ENCODE assay signal across 19 cellular contexts in the genomic region with DNA sequence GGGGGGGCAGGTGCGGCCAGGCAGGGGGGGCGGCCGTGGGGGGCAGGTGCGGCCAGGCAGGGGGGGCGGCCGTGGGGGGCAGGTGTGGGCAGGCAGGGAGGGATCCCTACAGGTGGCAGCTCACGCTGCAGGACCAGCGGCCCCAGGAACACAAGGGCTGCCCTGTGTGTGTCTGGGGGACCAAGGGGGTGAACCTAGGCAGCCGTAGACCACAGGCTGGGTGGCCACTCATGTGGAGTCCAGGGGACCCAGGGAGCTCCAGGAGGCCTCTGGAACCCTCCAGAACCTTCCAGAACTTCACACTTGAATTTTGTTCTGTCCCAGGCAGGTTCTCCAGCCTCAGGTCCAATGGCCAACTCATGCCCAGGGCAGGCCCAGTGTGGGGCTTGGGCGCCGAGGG.
"Had no signal": no experiment of that assay in that cellular context is flagged by ENCODE, and none has a peak within 500 bp of the region (broad histone marks: within the 10 kb centered on the region; RNA-seq: fewer than 3 reads in every experiment).

No MANE protein-coding gene starts in this region.

- H3K9me3 Mint-ChIP-seq: natural killer cell; stimulated activated naive B cell treated with anti-CD40 and anti-IgM and Interleukin-4, amounts not matched to agents 10 μg/mL and 1 μg/mL and 100 μg/mL, for 72 hours; stimulated activated naive CD8-positive, alpha-beta T cell treated with anti-CD3 and anti-CD28 coated beads, Interleukin-15, Interleukin-2, amounts not matched to agents 100 ng/mL and 50 ng/mL, for 24 hours had no signal

- DNase-seq: dorsolateral prefrontal cortex; effector CD4-positive, alpha-beta T cell; hypothalamus; left ventricle myocardium superior; lower lobe of right lung; natural killer cell; stimulated activated CD4-positive, alpha-beta T cell treated with anti-CD3 and anti-CD28 coated beads, Interleukin-15, amount 100 ng/mL, for 24 hours; stimulated activated CD4-positive, alpha-beta T cell treated with anti-CD3 and anti-CD28 coated beads, Interleukin-2, amount 100 ng/mL, for 48 hours; stimulated activated naive B cell treated with anti-CD40 and anti-IgM and Interleukin-4, amounts not matched to agents 10 μg/mL and 1 μg/mL and 100 μg/mL, for 72 hours had no signal

- H3K4me3 ChIP-seq: dorsolateral prefrontal cortex, lower lobe of right lung, right lobe of liver, thoracic aorta, tibial nerve, vagina had no signal

- H3K36me3 ChIP-seq: lower lobe of right lung, neutrophil, right lobe of liver, thoracic aorta, tibial nerve, vagina had no signal

- H3K79me2 ChIP-seq: parathyroid adenoma had no signal

- H3K36me3 Mint-ChIP-seq: natural killer cell; stimulated activated naive B cell treated with anti-CD40 and anti-IgM and Interleukin-4, amounts not matched to agents 10 μg/mL and 1 μg/mL and 100 μg/mL, for 72 hours had no signal

- H2AFZ ChIP-seq: parathyroid adenoma had no signal

- H3K4me3 Mint-ChIP-seq: natural killer cell; stimulated activated naive B cell treated with anti-CD40 and anti-IgM and Interleukin-4, amounts not matched to agents 10 μg/mL and 1 μg/mL and 100 μg/mL, for 72 hours; stimulated activated naive CD8-positive, alpha-beta T cell treated with anti-CD3 and anti-CD28 coated beads, Interleukin-15, Interleukin-2, amounts not matched to agents 100 ng/mL and 50 ng/mL, for 24 hours had no signal

- H3K27me3 ChIP-seq: dorsolateral prefrontal cortex, neutrophil, right lobe of liver, tibial nerve, vagina had no signal

- H3K27ac ChIP-seq: dorsolateral prefrontal cortex, lower lobe of right lung, neutrophil, parathyroid adenoma, right lobe of liver, thoracic aorta, tibial nerve, vagina had no signal

- H3K27ac Mint-ChIP-seq: natural killer cell; stimulated activated naive B cell treated with anti-CD40 and anti-IgM and Interleukin-4, amounts not matched to agents 10 μg/mL and 1 μg/mL and 100 μg/mL, for 72 hours; stimulated activated naive CD8-positive, alpha-beta T cell treated with anti-CD3 and anti-CD28 coated beads, Interleukin-15, Interleukin-2, amounts not matched to agents 100 ng/mL and 50 ng/mL, for 24 hours had no signal

- H3K9ac ChIP-seq: parathyroid adenoma had no signal

- ATAC-seq: left ventricle myocardium superior; lower lobe of right lung; natural killer cell; stimulated activated naive B cell treated with anti-CD40 and anti-IgM and Interleukin-4, amounts not matched to agents 10 μg/mL and 1 μg/mL and 100 μg/mL, for 72 hours had no signal

- H3K9me3 ChIP-seq: lower lobe of right lung, neutrophil, right lobe of liver, thoracic aorta, tibial nerve, vagina had no signal

- H3K4me1 ChIP-seq: parathyroid adenoma, right lobe of liver had no signal

- FAIRE-seq: frontal cortex, keratinocyte, small intestine had no signal
